1 cellular context compared by ENCODE assay signal in the genomic region with DNA sequence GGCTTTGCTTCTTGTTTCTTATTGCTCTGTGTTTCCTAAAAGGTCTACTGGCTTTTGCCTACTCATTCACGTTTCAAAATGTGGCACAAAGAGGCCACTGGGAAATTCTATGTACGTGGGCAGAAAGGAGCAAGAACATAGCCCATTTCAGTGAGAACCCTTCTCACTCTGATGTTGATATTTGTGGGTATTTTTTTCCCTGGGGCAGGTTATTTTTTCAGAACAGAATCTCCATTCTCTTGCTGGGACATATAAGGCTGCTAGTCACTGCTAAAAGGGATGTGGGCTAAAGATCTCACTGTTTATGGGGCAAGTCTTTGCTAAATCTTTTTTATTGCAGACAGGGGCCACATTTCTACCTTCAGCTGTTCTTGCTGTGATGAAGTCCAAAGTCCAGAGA.
TF ChIP-seq lines count a peak whose summit lies in the region.

No MANE protein-coding gene starts in this region.

TF ChIP-seq in H1, 55 proteins besides CTCF, POLR2A, EP300 and RAD21 (continued from another document):
- no peak for TF ChIP-seq SIRT6 (IDR thresholded peaks at IDR 0.05; ENCODE audit: low read length)
- TF ChIP-seq, protein P1, sequence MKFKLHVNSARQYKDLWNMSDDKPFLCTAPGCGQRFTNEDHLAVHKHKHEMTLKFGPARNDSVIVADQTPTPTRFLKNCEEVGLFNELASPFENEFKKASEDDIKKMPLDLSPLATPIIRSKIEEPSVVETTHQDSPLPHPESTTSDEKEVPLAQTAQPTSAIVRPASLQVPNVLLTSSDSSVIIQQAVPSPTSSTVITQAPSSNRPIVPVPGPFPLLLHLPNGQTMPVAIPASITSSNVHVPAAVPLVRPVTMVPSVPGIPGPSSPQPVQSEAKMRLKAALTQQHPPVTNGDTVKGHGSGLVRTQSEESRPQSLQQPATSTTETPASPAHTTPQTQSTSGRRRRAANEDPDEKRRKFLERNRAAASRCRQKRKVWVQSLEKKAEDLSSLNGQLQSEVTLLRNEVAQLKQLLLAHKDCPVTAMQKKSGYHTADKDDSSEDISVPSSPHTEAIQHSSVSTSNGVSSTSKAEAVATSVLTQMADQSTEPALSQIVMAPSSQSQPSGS (IDR thresholded peaks at IDR 0.05; ENCODE audit: low read length) = no peak
- no peak for TF ChIP-seq TBP (IDR thresholded peaks at IDR 0.05; ENCODE audit: low read depth, low read length)
- TF ChIP-seq SIN3A (conservative IDR thresholded peaks at IDR 0.05 in 1 of 2, IDR thresholded peaks at IDR 0.05 in 1 of 2; ENCODE audit: low read depth in 1 of 2, low read length in 2 of 2) = no peak
- TF ChIP-seq KDM4A (IDR thresholded peaks at IDR 0.05; ENCODE audit: low read depth, low read length, severe bottlenecking) = no peak
- TF ChIP-seq, protein P2, sequence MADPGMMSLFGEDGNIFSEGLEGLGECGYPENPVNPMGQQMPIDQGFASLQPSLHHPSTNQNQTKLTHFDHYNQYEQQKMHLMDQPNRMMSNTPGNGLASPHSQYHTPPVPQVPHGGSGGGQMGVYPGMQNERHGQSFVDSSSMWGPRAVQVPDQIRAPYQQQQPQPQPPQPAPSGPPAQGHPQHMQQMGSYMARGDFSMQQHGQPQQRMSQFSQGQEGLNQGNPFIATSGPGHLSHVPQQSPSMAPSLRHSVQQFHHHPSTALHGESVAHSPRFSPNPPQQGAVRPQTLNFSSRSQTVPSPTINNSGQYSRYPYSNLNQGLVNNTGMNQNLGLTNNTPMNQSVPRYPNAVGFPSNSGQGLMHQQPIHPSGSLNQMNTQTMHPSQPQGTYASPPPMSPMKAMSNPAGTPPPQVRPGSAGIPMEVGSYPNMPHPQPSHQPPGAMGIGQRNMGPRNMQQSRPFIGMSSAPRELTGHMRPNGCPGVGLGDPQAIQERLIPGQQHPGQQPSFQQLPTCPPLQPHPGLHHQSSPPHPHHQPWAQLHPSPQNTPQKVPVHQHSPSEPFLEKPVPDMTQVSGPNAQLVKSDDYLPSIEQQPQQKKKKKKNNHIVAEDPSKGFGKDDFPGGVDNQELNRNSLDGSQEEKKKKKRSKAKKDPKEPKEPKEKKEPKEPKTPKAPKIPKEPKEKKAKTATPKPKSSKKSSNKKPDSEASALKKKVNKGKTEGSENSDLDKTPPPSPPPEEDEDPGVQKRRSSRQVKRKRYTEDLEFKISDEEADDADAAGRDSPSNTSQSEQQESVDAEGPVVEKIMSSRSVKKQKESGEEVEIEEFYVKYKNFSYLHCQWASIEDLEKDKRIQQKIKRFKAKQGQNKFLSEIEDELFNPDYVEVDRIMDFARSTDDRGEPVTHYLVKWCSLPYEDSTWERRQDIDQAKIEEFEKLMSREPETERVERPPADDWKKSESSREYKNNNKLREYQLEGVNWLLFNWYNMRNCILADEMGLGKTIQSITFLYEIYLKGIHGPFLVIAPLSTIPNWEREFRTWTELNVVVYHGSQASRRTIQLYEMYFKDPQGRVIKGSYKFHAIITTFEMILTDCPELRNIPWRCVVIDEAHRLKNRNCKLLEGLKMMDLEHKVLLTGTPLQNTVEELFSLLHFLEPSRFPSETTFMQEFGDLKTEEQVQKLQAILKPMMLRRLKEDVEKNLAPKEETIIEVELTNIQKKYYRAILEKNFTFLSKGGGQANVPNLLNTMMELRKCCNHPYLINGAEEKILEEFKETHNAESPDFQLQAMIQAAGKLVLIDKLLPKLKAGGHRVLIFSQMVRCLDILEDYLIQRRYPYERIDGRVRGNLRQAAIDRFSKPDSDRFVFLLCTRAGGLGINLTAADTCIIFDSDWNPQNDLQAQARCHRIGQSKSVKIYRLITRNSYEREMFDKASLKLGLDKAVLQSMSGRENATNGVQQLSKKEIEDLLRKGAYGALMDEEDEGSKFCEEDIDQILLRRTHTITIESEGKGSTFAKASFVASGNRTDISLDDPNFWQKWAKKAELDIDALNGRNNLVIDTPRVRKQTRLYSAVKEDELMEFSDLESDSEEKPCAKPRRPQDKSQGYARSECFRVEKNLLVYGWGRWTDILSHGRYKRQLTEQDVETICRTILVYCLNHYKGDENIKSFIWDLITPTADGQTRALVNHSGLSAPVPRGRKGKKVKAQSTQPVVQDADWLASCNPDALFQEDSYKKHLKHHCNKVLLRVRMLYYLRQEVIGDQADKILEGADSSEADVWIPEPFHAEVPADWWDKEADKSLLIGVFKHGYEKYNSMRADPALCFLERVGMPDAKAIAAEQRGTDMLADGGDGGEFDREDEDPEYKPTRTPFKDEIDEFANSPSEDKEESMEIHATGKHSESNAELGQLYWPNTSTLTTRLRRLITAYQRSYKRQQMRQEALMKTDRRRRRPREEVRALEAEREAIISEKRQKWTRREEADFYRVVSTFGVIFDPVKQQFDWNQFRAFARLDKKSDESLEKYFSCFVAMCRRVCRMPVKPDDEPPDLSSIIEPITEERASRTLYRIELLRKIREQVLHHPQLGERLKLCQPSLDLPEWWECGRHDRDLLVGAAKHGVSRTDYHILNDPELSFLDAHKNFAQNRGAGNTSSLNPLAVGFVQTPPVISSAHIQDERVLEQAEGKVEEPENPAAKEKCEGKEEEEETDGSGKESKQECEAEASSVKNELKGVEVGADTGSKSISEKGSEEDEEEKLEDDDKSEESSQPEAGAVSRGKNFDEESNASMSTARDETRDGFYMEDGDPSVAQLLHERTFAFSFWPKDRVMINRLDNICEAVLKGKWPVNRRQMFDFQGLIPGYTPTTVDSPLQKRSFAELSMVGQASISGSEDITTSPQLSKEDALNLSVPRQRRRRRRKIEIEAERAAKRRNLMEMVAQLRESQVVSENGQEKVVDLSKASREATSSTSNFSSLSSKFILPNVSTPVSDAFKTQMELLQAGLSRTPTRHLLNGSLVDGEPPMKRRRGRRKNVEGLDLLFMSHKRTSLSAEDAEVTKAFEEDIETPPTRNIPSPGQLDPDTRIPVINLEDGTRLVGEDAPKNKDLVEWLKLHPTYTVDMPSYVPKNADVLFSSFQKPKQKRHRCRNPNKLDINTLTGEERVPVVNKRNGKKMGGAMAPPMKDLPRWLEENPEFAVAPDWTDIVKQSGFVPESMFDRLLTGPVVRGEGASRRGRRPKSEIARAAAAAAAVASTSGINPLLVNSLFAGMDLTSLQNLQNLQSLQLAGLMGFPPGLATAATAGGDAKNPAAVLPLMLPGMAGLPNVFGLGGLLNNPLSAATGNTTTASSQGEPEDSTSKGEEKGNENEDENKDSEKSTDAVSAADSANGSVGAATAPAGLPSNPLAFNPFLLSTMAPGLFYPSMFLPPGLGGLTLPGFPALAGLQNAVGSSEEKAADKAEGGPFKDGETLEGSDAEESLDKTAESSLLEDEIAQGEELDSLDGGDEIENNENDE (IDR thresholded peaks at IDR 0.05; ENCODE audit: insufficient replicate concordance, low read length) = no peak
- TF ChIP-seq RNF2 (IDR thresholded peaks at IDR 0.05; ENCODE audit: borderline replicate concordance, low read depth, low read length, missing control alignments, poor library complexity, severe bottlenecking) = no peak
- no peak for TF ChIP-seq GABPA (IDR thresholded peaks at IDR 0.05; ENCODE audit: borderline replicate concordance, insufficient read depth, low read length)
- no peak for TF ChIP-seq FOSL1 (IDR thresholded peaks at IDR 0.05; ENCODE audit: insufficient read depth, low read depth, low read length)
- TF ChIP-seq POLR2AphosphoS5 (IDR thresholded peaks at IDR 0.05; ENCODE audit: low read depth, low read length) = no peak
